In the genomic region with DNA sequence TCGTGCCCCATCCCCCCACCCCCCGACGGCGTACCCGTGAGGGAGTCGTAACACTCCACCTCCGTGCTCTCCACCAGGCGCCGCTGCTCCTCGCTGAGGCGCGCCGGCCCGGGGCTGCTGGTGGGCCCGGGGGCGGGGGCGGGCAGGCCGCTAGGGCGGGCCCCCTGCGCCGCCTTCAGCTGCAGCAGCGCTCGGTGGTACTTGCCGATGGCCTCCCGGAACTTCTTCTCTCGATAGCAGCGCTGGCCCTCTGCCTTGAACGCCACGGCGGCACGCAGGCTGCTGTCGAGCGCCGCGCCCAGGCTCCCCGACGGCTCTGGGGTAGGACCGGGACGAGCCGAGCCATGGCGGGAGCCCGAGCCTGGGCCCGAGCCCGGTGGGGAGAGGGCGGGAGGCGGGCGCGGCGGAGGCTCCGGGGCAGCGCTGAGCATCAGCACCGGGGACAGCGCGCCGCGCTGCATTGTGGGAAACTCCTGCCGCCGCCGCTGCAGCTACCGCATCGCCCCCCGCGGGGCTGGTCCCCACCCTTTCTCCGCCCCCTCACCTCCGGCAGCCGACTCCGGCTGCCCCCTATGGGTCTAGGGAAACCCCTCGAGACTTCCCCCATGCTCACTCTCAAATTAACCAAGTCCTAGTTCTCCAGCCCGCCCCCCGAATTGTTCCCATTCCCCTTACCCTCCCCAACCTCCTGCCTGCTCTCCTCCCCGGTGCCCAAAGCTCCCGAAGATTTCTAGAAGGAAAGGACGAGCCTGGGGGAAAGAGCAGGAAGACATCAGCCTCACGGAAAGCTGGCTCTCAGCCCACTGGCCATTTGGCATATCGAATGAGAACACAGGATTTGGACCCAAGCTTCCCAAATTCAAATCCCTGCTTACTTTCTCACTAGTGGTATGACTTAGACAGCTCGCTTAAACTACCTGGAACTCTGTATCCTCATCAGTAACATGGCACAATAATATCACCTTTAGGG, we compare ENCODE assay signal across 8 cellular contexts. TPM values are rescaled to one million over a fixed set of nuclear protein-coding genes. Genes with fewer than 3 reads are reported as not detected.
A peak's percentile ranks its signal among the peaks of the same experiment; 100 is the strongest.
DNase-seq lines count a peak whose midpoint lies in the region; ATAC-seq, FAIRE-seq and TF ChIP-seq lines count a peak whose summit lies in the region.

A gene (minus strand): TSS at position 464 of the 970 bp plus-strand sequence. CDS start 3 bp downstream, at position 461.

- H3K9me3 ChIP-seq in Caco-2 (no peaks in the 10 kb centered on the region), NT2/D1 (ENCODE audit: insufficient read depth, low read length) (peaks cover 10% of the 10 kb centered on the region; the same call in 1 of the 2 replicates), astrocyte (ENCODE audit: insufficient read depth, low read depth, low read length) (no peaks in the 10 kb centered on the region), Peyer's patch (no peaks in the 10 kb centered on the region)

- H3K27me3 ChIP-seq in Caco-2 (replicated peaks; ENCODE audit: control insufficient read depth, insufficient read depth, low read length) (no peaks in the 10 kb centered on the region), NT2/D1 (ENCODE audit: insufficient read depth, insufficient read length) (peaks cover 37% of the 10 kb centered on the region), astrocyte (ENCODE audit: insufficient read depth, low read length) (peaks cover 18% of the 10 kb centered on the region), Peyer's patch (peaks cover 0 to 18% of the 10 kb centered on the region in 2 donors)

- H3K4me3 ChIP-seq in Caco-2 (ENCODE audit: low read depth, low read length) (peak within 1 kb of the TSS; percentile 32), NT2/D1 (ENCODE audit: insufficient read length, low read depth) (no peak within 1 kb of the TSS), astrocyte (ENCODE audit: insufficient read depth, low read depth, low read length) (no peak within 1 kb of the TSS), Peyer's patch (peak within 1 kb of the TSS in 2 of 4 donors; percentile 1 to 30)

- intact Hi-C loops in Caco-2 (cut with micrococcal nuclease; ENCODE audit: unreplicated experiment), result no loop called here

- H4K20me1 ChIP-seq in astrocyte (ENCODE audit: insufficient read depth, low read length), result peaks cover 5% of the 10 kb centered on the region

- POLR2A ChIA-PET in Caco-2 (lab: Charles Lee), result no interaction called here

- DNase-seq in Caco-2 (no peak), NT2/D1 (ENCODE audit: low read depth, low spot score) (peak; percentile 57), astrocyte (ENCODE audit: low read depth) (no peak), midbrain (lab: John Stamatoyannopoulos, UW) (peak; percentile 55), omental fat pad (ENCODE audit: low spot score) (no peak), kidney glomerular epithelial cell (lab: John Stamatoyannopoulos, UW) (no peak), Peyer's patch (no peak)

- H3K27ac ChIP-seq in astrocyte (ENCODE audit: low read depth, low read length) (no peak within 1 kb of the TSS), Peyer's patch (no peak within 1 kb of the TSS)

- no peak for TF ChIP-seq POLR2A in Peyer's patch (IDR thresholded peaks at IDR 0.05)

- no peaks in the 10 kb centered on the region for H3K79me2 ChIP-seq in astrocyte (ENCODE audit: insufficient read depth, low read length)

- H3K4me1 ChIP-seq in Caco-2 (no peaks in the 10 kb centered on the region), NT2/D1 (ENCODE audit: insufficient read depth, insufficient read length) (peaks cover 4% of the 10 kb centered on the region), astrocyte (ENCODE audit: insufficient read depth, low read length) (peaks cover 12% of the 10 kb centered on the region), Peyer's patch (peaks cover 0 to 22% (median 0%) of the 10 kb centered on the region in 4 donors)

- H3K27me3 Mint-ChIP-seq in Caco-2 (ENCODE audit: insufficient read depth, unreplicated experiment) (peaks cover 3% of the 10 kb centered on the region), astrocyte (ENCODE audit: low read depth, unreplicated experiment) (peaks cover 20% of the 10 kb centered on the region)

- H3K27ac Mint-ChIP-seq in Caco-2 (ENCODE audit: unreplicated experiment) (peak within 1 kb of the TSS; percentile 1), astrocyte (ENCODE audit: unreplicated experiment) (no peak within 1 kb of the TSS)

- BruUV-seq in Caco-2 (replicated peaks; lab: Mats Ljungman, UMichigan), result no TSS peak

- CTCF ChIA-PET in Caco-2 (lab: Charles Lee), result interaction anchor here (0.6 to 2.1 kb wide), 9 partner anchors 10 to 165 kb away, joined by 3 to 7 read pairs (median 4); a partner anchor contains a TSS

- peak within 1 kb of the TSS; percentile 73 for H3K4me3 Mint-ChIP-seq in Caco-2 (ENCODE audit: unreplicated experiment)
- H3K4me3 Mint-ChIP-seq in astrocyte (ENCODE audit: unreplicated experiment), result no peak within 1 kb of the TSS

- H3K9ac ChIP-seq in NT2/D1 (ENCODE audit: insufficient read length, low read depth) (no peak within 1 kb of the TSS), astrocyte (ENCODE audit: low read length) (peak within 1 kb of the TSS; percentile 12)

- FAIRE-seq in astrocyte (lab: Jason Lieb, UNC), result no peak

- H3K36me3 Mint-ChIP-seq in Caco-2 (ENCODE audit: insufficient read depth, unreplicated experiment), result peaks cover 11% of the 10 kb centered on the region
- H3K36me3 Mint-ChIP-seq in astrocyte (ENCODE audit: low read depth, unreplicated experiment), result peaks cover 5% of the 10 kb centered on the region

- H3K36me3 ChIP-seq in Caco-2 (ENCODE audit: control insufficient read depth, insufficient read depth, low read length) (no peaks in the 10 kb centered on the region), NT2/D1 (ENCODE audit: insufficient read depth, insufficient read length, low read length) (no peaks in the 10 kb centered on the region), astrocyte (ENCODE audit: insufficient read depth, low read length) (no peaks in the 10 kb centered on the region), Peyer's patch (no peaks in the 10 kb centered on the region)

- H3K9me3 Mint-ChIP-seq in Caco-2 (ENCODE audit: unreplicated experiment) (peaks cover 10% of the 10 kb centered on the region), astrocyte (ENCODE audit: unreplicated experiment) (peaks cover 3% of the 10 kb centered on the region)

- ATAC-seq in omental fat pad (ENCODE audit: low FRiP score), result no peak
- ATAC-seq in GM18861 (IDR thresholded peaks at IDR 0.05; ENCODE audit: unreplicated experiment), result no peak

- H3K4me1 Mint-ChIP-seq in Caco-2 (ENCODE audit: low read depth, unreplicated experiment) (peaks cover 10% of the 10 kb centered on the region), astrocyte (ENCODE audit: low read depth, unreplicated experiment) (peaks cover 12% of the 10 kb centered on the region)

- no peak within 1 kb of the TSS for H2AFZ ChIP-seq in astrocyte (ENCODE audit: low read depth, low read length)

- TF ChIP-seq CTCF in Caco-2 (IDR thresholded peaks at IDR 0.05; ENCODE audit: insufficient read depth in 1 of 2, low read depth in 1 of 2, low read length in 1 of 2, severe bottlenecking in 1 of 2, unreplicated experiment in 1 of 2) (no peak), astrocyte (IDR thresholded peaks at IDR 0.05; ENCODE audit: insufficient read depth, low read depth, low read length) (no peak), omental fat pad (IDR thresholded peaks at IDR 0.05) (no peak), Peyer's patch (IDR thresholded peaks at IDR 0.05) (no peak)

- H3K4me2 ChIP-seq in astrocyte (ENCODE audit: low read length), result peak within 1 kb of the TSS; percentile 78

RNA-seq across cellular contexts. Expression of the gene that starts here (rescaled TPM):
- total RNA-seq in Caco-2 (2022), result not detected in 2 replicates
- not detected in 2 replicates for total RNA-seq in astrocyte
- total RNA-seq in omental fat pad, result under 1 TPM in 1 of 4 donors, not detected in 3; 0.28 TPM
- total RNA-seq in Peyer's patch, result not detected

Comparison
In these comparisons a context has a peak if more than half of its experiments do, and no peak if none do; other contexts are left out.
1. DNase-seq: peak in NT2/D1 (single experiment) and midbrain (single experiment); none in Caco-2 (0 of 2), astrocyte (single experiment), omental fat pad (single experiment), kidney glomerular epithelial cell (single experiment) and Peyer's patch (0 of 3).